In genomic region chr1:164953095-164953494, GRCh38 we compare ENCODE assay signal across 2 cellular contexts.
TF ChIP-seq lines count a peak whose summit lies in the region.

No MANE protein-coding gene starts in this region.

TF ChIP-seq in SK-N-SH, 30 proteins besides CTCF, POLR2A, EP300 and RAD21 (continued from another document):
- TF ChIP-seq USF1 (IDR thresholded peaks at IDR 0.05; ENCODE audit: borderline replicate concordance, low read depth) (no peak), PBX3 (IDR thresholded peaks at IDR 0.05) (no peak)
TF ChIP-seq in SK-N-SH: peak in this region for 0.

TF ChIP-seq in SK-N-SH treated with all-trans-retinoic acid at 6 μM for 48 hours, 23 proteins besides CTCF, POLR2A, EP300 and RAD21 (continued from another document):
- no peak for TF ChIP-seq OSR1 (CRISPR knock-in tag; IDR thresholded peaks at IDR 0.05)
- TF ChIP-seq ZFP3 (CRISPR knock-in tag; IDR thresholded peaks at IDR 0.05): no peak
- no peak for TF ChIP-seq BACH2 (CRISPR knock-in tag; IDR thresholded peaks at IDR 0.05; ENCODE audit: borderline replicate concordance)
- no peak for TF ChIP-seq ZC3H10 (CRISPR knock-in tag; IDR thresholded peaks at IDR 0.05)
- TF ChIP-seq PPARA (CRISPR knock-in tag; IDR thresholded peaks at IDR 0.05; ENCODE audit: borderline replicate concordance): no peak
- TF ChIP-seq CREB5 (CRISPR knock-in tag; IDR thresholded peaks at IDR 0.05; ENCODE audit: low read depth): no peak
- TF ChIP-seq ZNF565 (CRISPR knock-in tag; conservative IDR thresholded peaks at IDR 0.05; ENCODE audit: low read depth): no peak
- TF ChIP-seq RARB (CRISPR knock-in tag; IDR thresholded peaks at IDR 0.05): no peak
- no peak for TF ChIP-seq CSDC2 (CRISPR knock-in tag; IDR thresholded peaks at IDR 0.05)
- TF ChIP-seq ZFP30 (CRISPR knock-in tag; IDR thresholded peaks at IDR 0.05): no peak
